In genomic region chr7:43072530-43072929, GRCh38 we compare ENCODE assay signal across 14 cellular contexts. TPM values are rescaled to one million over a fixed set of nuclear protein-coding genes. Genes with fewer than 3 reads are reported as not detected.
DNase-seq lines count a peak whose midpoint lies in the region; ATAC-seq and TF ChIP-seq lines count a peak whose summit lies in the region.
"Had no signal": no experiment of that assay in that cellular context is flagged by ENCODE, and none has a peak within 500 bp of the region (broad histone marks: within the 10 kb centered on the region; RNA-seq: fewer than 3 reads in every experiment).

No MANE protein-coding gene starts in this region.

- H3K27ac Mint-ChIP-seq in progenitor cell of endocrine pancreas = peak overlapping the region; percentile 59
- no peak overlapping the region for H3K27ac Mint-ChIP-seq in activated T-helper 2 cell treated with anti-CD3 and anti-CD28 coated beads, Interferon-gamma antibody, Interleukin-2, Interleukin-4, amounts not matched to agents 10 μg/mL and 5 μg/mL and 100 μg/mL, durations not matched to agents 14 hours and 24 hours and 36 hours
- H3K27ac Mint-ChIP-seq in activated CD8-positive, alpha-beta T cell treated with anti-CD3 and anti-CD28 coated beads, Interleukin-2, amount 10 ng/mL, durations not matched to agents 7 days and 5 days = no peak overlapping the region
- H3K27ac Mint-ChIP-seq: stimulated activated naive CD8-positive, alpha-beta T cell treated with anti-CD3 and anti-CD28 coated beads, Interleukin-15, amount 100 ng/mL, for 72 hours; WTC11 had no signal

- no peak overlapping the region for H3K4me3 Mint-ChIP-seq in progenitor cell of endocrine pancreas (ENCODE audit: low read depth)
- no peak overlapping the region for H3K4me3 Mint-ChIP-seq in activated T-helper 2 cell treated with anti-CD3 and anti-CD28 coated beads, Interferon-gamma antibody, Interleukin-2, Interleukin-4, amounts not matched to agents 10 μg/mL and 5 μg/mL and 100 μg/mL, durations not matched to agents 14 hours and 24 hours and 36 hours (ENCODE audit: low read depth)
- no peak overlapping the region for H3K4me3 Mint-ChIP-seq in activated CD8-positive, alpha-beta T cell treated with anti-CD3 and anti-CD28 coated beads, Interleukin-2, amount 10 ng/mL, durations not matched to agents 7 days and 5 days
- H3K4me3 Mint-ChIP-seq: activated T-cell treated with anti-CD3 and anti-CD28 coated beads, Interleukin-2, amount 50 U/mL, for 4 hours; stimulated activated naive CD8-positive, alpha-beta T cell treated with anti-CD3 and anti-CD28 coated beads, Interleukin-15, amount 100 ng/mL, for 72 hours; WTC11 had no signal

- no peaks in the 10 kb centered on the region for H3K36me3 Mint-ChIP-seq in progenitor cell of endocrine pancreas (ENCODE audit: insufficient read depth)
- H3K36me3 Mint-ChIP-seq in activated T-helper 2 cell treated with anti-CD3 and anti-CD28 coated beads, Interferon-gamma antibody, Interleukin-2, Interleukin-4, amounts not matched to agents 10 μg/mL and 5 μg/mL and 100 μg/mL, durations not matched to agents 14 hours and 24 hours and 36 hours (ENCODE audit: low read depth) = no peaks in the 10 kb centered on the region
- H3K36me3 Mint-ChIP-seq in activated CD8-positive, alpha-beta T cell treated with anti-CD3 and anti-CD28 coated beads, Interleukin-2, amount 10 ng/mL, durations not matched to agents 7 days and 5 days (ENCODE audit: low read depth) = no peaks in the 10 kb centered on the region
- H3K36me3 Mint-ChIP-seq: WTC11 had no signal

- H3K27me3 Mint-ChIP-seq in progenitor cell of endocrine pancreas = no peaks in the 10 kb centered on the region
- H3K27me3 Mint-ChIP-seq in activated T-helper 2 cell treated with anti-CD3 and anti-CD28 coated beads, Interferon-gamma antibody, Interleukin-2, Interleukin-4, amounts not matched to agents 10 μg/mL and 5 μg/mL and 100 μg/mL, durations not matched to agents 14 hours and 24 hours and 36 hours (ENCODE audit: low read depth) = peaks cover 6% of the 10 kb centered on the region
- peaks cover 4% of the 10 kb centered on the region for H3K27me3 Mint-ChIP-seq in activated CD8-positive, alpha-beta T cell treated with anti-CD3 and anti-CD28 coated beads, Interleukin-2, amount 10 ng/mL, durations not matched to agents 7 days and 5 days (ENCODE audit: low read depth)

- TF ChIP-seq CTCF in progenitor cell of endocrine pancreas (IDR thresholded peaks at IDR 0.05; ENCODE audit: unreplicated experiment) = no peak

- intact Hi-C loops in activated T-helper 2 cell treated with anti-CD3 and anti-CD28 coated beads, Interferon-gamma antibody, Interleukin-2, Interleukin-4, amounts not matched to agents 10 μg/mL and 5 μg/mL and 100 μg/mL, durations not matched to agents 14 hours and 24 hours and 36 hours (cut with micrococcal nuclease) = loop anchor here (10.0 kb wide), 1 partner anchor 128 kb away; no protein-coding TSS in a partner anchor

- peak; percentile 71 for ATAC-seq in GM19043 (IDR thresholded peaks at IDR 0.05; ENCODE audit: low read depth, unreplicated experiment)
- peak; percentile 50 for ATAC-seq in HG02870 (IDR thresholded peaks at IDR 0.05; ENCODE audit: unreplicated experiment)
- ATAC-seq in activated CD8-positive, alpha-beta T cell treated with anti-CD3 and anti-CD28 coated beads, Interleukin-2, amount 10 ng/mL, durations not matched to agents 7 days and 5 days = no peak
- ATAC-seq: activated T-cell treated with anti-CD3 and anti-CD28 coated beads, Interleukin-2, amount 50 U/mL, for 4 hours; body of pancreas; stimulated activated naive CD8-positive, alpha-beta T cell treated with anti-CD3 and anti-CD28 coated beads, Interleukin-15, amount 100 ng/mL, for 72 hours had no signal

- POLR2A ChIA-PET in activated CD8-positive, alpha-beta T cell treated with anti-CD3 and anti-CD28 coated beads, Interleukin-2, amount 10 ng/mL, durations not matched to agents 7 days and 5 days (lab: Charles Lee) = no interaction called here

- DNase-seq in OCI-M1 (lab: John Stamatoyannopoulos, UW) (peak; percentile 13), progenitor cell of endocrine pancreas (ENCODE audit: low spot score, unreplicated experiment) (no peak), SIG-M5 treated with dmso at 0.1 percent for 504 hours (lab: John Stamatoyannopoulos, UW; ENCODE audit: unreplicated experiment) (no peak)
- DNase-seq in activated T-helper 2 cell treated with anti-CD3 and anti-CD28 coated beads, Interferon-gamma antibody, Interleukin-2, Interleukin-4, amounts not matched to agents 10 μg/mL and 5 μg/mL and 100 μg/mL, durations not matched to agents 14 hours and 24 hours and 36 hours (ENCODE audit: low spot score) = no peak
- no peak for DNase-seq in activated T-cell treated with anti-CD3 and anti-CD28 coated beads, Interleukin-2, amount 50 U/mL, for 1 hour
- DNase-seq in activated CD8-positive, alpha-beta T cell treated with anti-CD3 and anti-CD28 coated beads, Interleukin-2, amount 10 ng/mL, durations not matched to agents 7 days and 5 days = no peak
- DNase-seq: activated T-cell treated with anti-CD3 and anti-CD28 coated beads, Interleukin-2, amount 50 U/mL, for 4 hours; body of pancreas; KBM-7; stimulated activated CD4-positive, alpha-beta T cell treated with anti-CD3 and anti-CD28 coated beads, Interleukin-4, amount 100 ng/mL, for 1 hour; stimulated activated naive CD8-positive, alpha-beta T cell treated with anti-CD3 and anti-CD28 coated beads, Interleukin-15, amount 100 ng/mL, for 72 hours had no signal

- CTCF ChIA-PET in activated CD8-positive, alpha-beta T cell treated with anti-CD3 and anti-CD28 coated beads, Interleukin-2, amount 10 ng/mL, durations not matched to agents 7 days and 5 days (lab: Charles Lee) = interaction anchor here (1.0 kb wide), 1 partner anchor 126 kb away, joined by 3 read pairs; no protein-coding TSS in a partner anchor

- peaks cover 6% of the 10 kb centered on the region for H3K4me1 Mint-ChIP-seq in progenitor cell of endocrine pancreas (ENCODE audit: low read depth)
- H3K4me1 Mint-ChIP-seq in activated T-helper 2 cell treated with anti-CD3 and anti-CD28 coated beads, Interferon-gamma antibody, Interleukin-2, Interleukin-4, amounts not matched to agents 10 μg/mL and 5 μg/mL and 100 μg/mL, durations not matched to agents 14 hours and 24 hours and 36 hours (ENCODE audit: low read depth) = peaks cover 16% of the 10 kb centered on the region
- H3K4me1 Mint-ChIP-seq in activated CD8-positive, alpha-beta T cell treated with anti-CD3 and anti-CD28 coated beads, Interleukin-2, amount 10 ng/mL, durations not matched to agents 7 days and 5 days (ENCODE audit: low read depth) = no peaks in the 10 kb centered on the region

- no peaks in the 10 kb centered on the region for H3K9me3 Mint-ChIP-seq in progenitor cell of endocrine pancreas (ENCODE audit: low read depth)
- peaks cover 9% of the 10 kb centered on the region for H3K9me3 Mint-ChIP-seq in activated T-helper 2 cell treated with anti-CD3 and anti-CD28 coated beads, Interferon-gamma antibody, Interleukin-2, Interleukin-4, amounts not matched to agents 10 μg/mL and 5 μg/mL and 100 μg/mL, durations not matched to agents 14 hours and 24 hours and 36 hours
- peaks cover 6% of the 10 kb centered on the region for H3K9me3 Mint-ChIP-seq in activated CD8-positive, alpha-beta T cell treated with anti-CD3 and anti-CD28 coated beads, Interleukin-2, amount 10 ng/mL, durations not matched to agents 7 days and 5 days (ENCODE audit: insufficient read depth)
- H3K9me3 Mint-ChIP-seq: activated T-cell treated with anti-CD3 and anti-CD28 coated beads, Interleukin-2, amount 50 U/mL, for 4 hours had no signal

RNA-seq across cellular contexts. Expression of gene HECW1, which starts 39.9 kb away (rescaled TPM):
- 0.09 and 0.50 TPM in 2 replicates for total RNA-seq in progenitor cell of endocrine pancreas
- not detected in 2 replicates for total RNA-seq in activated T-helper 2 cell treated with anti-CD3 and anti-CD28 coated beads, Interferon-gamma antibody, Interleukin-2, Interleukin-4, amounts not matched to agents 10 μg/mL and 5 μg/mL and 100 μg/mL, durations not matched to agents 14 hours and 24 hours and 36 hours
- total RNA-seq in activated CD8-positive, alpha-beta T cell treated with anti-CD3 and anti-CD28 coated beads, Interleukin-2, amount 10 ng/mL, durations not matched to agents 7 days and 5 days = not detected
- total RNA-seq: activated T-cell treated with anti-CD3 and anti-CD28 coated beads, Interleukin-2, amount 50 U/mL, for 4 hours had no signal
